2 cellular contexts compared by ENCODE assay signal in the genomic region with DNA sequence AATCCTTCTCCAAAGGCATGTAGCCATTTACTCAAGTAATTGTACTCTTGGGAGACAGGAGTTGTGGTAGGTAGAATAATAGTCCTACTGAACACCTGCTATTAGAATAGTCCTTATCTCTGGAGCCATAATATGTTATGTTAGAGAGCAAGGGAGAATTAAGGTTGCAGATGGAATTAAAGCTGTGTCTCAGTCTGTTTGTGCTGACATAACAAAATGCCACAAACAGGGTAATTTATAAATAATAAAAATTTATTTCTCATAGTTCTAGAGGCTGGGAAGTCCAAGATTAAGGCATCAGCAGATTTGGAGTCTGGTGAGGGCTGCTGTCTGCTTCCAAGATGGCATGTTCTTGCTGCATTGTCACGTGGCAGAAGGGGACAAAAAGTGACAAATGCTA.
TF ChIP-seq lines count a peak whose summit lies in the region.

No MANE protein-coding gene starts in this region.

TF ChIP-seq in HepG2, 621 proteins besides CTCF, POLR2A, EP300 and RAD21:
- TF ChIP-seq, protein P1, sequence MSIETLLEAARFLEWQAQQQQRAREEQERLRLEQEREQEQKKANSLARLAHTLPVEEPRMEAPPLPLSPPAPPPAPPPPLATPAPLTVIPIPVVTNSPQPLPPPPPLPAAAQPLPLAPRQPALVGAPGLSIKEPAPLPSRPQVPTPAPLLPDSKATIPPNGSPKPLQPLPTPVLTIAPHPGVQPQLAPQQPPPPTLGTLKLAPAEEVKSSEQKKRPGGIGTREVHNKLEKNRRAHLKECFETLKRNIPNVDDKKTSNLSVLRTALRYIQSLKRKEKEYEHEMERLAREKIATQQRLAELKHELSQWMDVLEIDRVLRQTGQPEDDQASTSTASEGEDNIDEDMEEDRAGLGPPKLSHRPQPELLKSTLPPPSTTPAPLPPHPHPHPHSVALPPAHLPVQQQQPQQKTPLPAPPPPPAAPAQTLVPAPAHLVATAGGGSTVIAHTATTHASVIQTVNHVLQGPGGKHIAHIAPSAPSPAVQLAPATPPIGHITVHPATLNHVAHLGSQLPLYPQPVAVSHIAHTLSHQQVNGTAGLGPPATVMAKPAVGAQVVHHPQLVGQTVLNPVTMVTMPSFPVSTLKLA (IDR thresholded peaks at IDR 0.05): peak; percentile 25; the same call in 1 of the 2 replicates
- peak; percentile 71 to 83; a peak in 3 of 4 replicates for TF ChIP-seq MAFK (conservative IDR thresholded peaks at IDR 0.05 in 1 of 2, IDR thresholded peaks at IDR 0.05 in 1 of 2; ENCODE audit: low read length in 2 of 2)
- TF ChIP-seq MAFF (IDR thresholded peaks at IDR 0.05; ENCODE audit: low read depth, low read length): peak; percentile 66
- TF ChIP-seq, protein P2, sequence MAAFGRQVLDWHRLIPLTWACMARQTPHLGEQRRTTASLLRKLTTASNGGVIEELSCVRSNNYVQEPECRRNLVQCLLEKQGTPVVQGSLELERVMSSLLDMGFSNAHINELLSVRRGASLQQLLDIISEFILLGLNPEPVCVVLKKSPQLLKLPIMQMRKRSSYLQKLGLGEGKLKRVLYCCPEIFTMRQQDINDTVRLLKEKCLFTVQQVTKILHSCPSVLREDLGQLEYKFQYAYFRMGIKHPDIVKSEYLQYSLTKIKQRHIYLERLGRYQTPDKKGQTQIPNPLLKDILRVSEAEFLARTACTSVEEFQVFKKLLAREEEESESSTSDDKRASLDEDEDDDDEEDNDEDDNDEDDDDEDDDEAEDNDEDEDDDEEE (CRISPR knock-in tag; IDR thresholded peaks at IDR 0.05): no peak
- no peak for TF ChIP-seq ZNF552 (CRISPR knock-in tag; IDR thresholded peaks at IDR 0.05; ENCODE audit: borderline replicate concordance)
- no peak for TF ChIP-seq RORA (CRISPR knock-in tag; IDR thresholded peaks at IDR 0.05)

TF ChIP-seq in K562, 482 proteins besides CTCF, POLR2A, EP300 and RAD21:
- TF ChIP-seq ZNF316 (IDR thresholded peaks at IDR 0.05) (peak; percentile 41; the same call in 1 of the 2 replicates), CBX8 (IDR thresholded peaks at IDR 0.05; ENCODE audit: borderline replicate concordance, extremely low read depth, low read depth, low read length, poor library complexity, severe bottlenecking) (no peak), MAFF (IDR thresholded peaks at IDR 0.05; ENCODE audit: low read length) (peak; percentile 25)
- TF ChIP-seq, protein P3, sequence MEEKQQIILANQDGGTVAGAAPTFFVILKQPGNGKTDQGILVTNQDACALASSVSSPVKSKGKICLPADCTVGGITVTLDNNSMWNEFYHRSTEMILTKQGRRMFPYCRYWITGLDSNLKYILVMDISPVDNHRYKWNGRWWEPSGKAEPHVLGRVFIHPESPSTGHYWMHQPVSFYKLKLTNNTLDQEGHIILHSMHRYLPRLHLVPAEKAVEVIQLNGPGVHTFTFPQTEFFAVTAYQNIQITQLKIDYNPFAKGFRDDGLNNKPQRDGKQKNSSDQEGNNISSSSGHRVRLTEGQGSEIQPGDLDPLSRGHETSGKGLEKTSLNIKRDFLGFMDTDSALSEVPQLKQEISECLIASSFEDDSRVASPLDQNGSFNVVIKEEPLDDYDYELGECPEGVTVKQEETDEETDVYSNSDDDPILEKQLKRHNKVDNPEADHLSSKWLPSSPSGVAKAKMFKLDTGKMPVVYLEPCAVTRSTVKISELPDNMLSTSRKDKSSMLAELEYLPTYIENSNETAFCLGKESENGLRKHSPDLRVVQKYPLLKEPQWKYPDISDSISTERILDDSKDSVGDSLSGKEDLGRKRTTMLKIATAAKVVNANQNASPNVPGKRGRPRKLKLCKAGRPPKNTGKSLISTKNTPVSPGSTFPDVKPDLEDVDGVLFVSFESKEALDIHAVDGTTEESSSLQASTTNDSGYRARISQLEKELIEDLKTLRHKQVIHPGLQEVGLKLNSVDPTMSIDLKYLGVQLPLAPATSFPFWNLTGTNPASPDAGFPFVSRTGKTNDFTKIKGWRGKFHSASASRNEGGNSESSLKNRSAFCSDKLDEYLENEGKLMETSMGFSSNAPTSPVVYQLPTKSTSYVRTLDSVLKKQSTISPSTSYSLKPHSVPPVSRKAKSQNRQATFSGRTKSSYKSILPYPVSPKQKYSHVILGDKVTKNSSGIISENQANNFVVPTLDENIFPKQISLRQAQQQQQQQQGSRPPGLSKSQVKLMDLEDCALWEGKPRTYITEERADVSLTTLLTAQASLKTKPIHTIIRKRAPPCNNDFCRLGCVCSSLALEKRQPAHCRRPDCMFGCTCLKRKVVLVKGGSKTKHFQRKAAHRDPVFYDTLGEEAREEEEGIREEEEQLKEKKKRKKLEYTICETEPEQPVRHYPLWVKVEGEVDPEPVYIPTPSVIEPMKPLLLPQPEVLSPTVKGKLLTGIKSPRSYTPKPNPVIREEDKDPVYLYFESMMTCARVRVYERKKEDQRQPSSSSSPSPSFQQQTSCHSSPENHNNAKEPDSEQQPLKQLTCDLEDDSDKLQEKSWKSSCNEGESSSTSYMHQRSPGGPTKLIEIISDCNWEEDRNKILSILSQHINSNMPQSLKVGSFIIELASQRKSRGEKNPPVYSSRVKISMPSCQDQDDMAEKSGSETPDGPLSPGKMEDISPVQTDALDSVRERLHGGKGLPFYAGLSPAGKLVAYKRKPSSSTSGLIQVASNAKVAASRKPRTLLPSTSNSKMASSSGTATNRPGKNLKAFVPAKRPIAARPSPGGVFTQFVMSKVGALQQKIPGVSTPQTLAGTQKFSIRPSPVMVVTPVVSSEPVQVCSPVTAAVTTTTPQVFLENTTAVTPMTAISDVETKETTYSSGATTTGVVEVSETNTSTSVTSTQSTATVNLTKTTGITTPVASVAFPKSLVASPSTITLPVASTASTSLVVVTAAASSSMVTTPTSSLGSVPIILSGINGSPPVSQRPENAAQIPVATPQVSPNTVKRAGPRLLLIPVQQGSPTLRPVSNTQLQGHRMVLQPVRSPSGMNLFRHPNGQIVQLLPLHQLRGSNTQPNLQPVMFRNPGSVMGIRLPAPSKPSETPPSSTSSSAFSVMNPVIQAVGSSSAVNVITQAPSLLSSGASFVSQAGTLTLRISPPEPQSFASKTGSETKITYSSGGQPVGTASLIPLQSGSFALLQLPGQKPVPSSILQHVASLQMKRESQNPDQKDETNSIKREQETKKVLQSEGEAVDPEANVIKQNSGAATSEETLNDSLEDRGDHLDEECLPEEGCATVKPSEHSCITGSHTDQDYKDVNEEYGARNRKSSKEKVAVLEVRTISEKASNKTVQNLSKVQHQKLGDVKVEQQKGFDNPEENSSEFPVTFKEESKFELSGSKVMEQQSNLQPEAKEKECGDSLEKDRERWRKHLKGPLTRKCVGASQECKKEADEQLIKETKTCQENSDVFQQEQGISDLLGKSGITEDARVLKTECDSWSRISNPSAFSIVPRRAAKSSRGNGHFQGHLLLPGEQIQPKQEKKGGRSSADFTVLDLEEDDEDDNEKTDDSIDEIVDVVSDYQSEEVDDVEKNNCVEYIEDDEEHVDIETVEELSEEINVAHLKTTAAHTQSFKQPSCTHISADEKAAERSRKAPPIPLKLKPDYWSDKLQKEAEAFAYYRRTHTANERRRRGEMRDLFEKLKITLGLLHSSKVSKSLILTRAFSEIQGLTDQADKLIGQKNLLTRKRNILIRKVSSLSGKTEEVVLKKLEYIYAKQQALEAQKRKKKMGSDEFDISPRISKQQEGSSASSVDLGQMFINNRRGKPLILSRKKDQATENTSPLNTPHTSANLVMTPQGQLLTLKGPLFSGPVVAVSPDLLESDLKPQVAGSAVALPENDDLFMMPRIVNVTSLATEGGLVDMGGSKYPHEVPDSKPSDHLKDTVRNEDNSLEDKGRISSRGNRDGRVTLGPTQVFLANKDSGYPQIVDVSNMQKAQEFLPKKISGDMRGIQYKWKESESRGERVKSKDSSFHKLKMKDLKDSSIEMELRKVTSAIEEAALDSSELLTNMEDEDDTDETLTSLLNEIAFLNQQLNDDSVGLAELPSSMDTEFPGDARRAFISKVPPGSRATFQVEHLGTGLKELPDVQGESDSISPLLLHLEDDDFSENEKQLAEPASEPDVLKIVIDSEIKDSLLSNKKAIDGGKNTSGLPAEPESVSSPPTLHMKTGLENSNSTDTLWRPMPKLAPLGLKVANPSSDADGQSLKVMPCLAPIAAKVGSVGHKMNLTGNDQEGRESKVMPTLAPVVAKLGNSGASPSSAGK (IDR thresholded peaks at IDR 0.05): no peak
